1 cellular context compared by ENCODE assay signal in the genomic region with DNA sequence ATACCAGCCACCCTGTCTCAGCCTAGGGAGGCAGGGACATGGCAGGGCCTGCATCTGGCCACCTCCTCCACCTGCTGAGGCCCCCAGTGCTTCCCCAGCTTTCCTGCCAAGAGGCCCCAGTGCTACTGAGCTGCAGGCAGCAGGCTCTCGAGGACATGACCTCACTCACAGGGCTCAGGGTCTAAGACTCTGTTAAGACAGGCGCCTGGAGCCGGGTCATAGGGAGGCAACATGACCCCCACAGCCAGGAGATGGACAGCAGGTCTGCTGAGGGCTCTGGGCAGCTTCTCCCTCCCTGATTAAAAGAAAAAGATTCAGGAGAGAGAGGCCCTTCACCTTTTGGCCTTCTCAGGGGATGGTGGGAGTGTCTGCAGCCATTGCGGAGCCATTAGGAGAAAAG.
TF ChIP-seq lines count a peak whose summit lies in the region.

No MANE protein-coding gene starts in this region.

TF ChIP-seq in K562, 482 proteins besides CTCF, POLR2A, EP300 and RAD21:
- peak; percentile 32; the same call in 1 of the 2 replicates for TF ChIP-seq ZFX (CRISPR knock-in tag; IDR thresholded peaks at IDR 0.05)
- TF ChIP-seq NRF1 (conservative IDR thresholded peaks at IDR 0.05 in 1 of 2, IDR thresholded peaks at IDR 0.05 in 1 of 2) = no peak
